Comparison of ENCODE assay signal across 1 cellular context in genomic region chr2:102240640-102241370, GRCh38.
TF ChIP-seq lines count a peak whose summit lies in the region.

No MANE protein-coding gene starts in this region.

TF ChIP-seq in HepG2, 621 proteins besides CTCF, POLR2A, EP300 and RAD21 (continued from another document and continues in another):
- TF ChIP-seq ATF7-NPFF (CRISPR knock-in tag; IDR thresholded peaks at IDR 0.05; ENCODE audit: low read depth) (peak; percentile 69; the same call in 1 of the 2 replicates), NFAT5 (CRISPR knock-in tag; IDR thresholded peaks at IDR 0.05) (no peak), SNAPC5 (CRISPR knock-in tag; IDR thresholded peaks at IDR 0.05; ENCODE audit: borderline replicate concordance) (0 out of 2 replicates have a peak, but pooled peaks have one; percentile 40), ZNF407 (CRISPR knock-in tag; IDR thresholded peaks at IDR 0.05; ENCODE audit: not compliant biosample characterization) (peak; percentile 50), DMTF1 (CRISPR knock-in tag; IDR thresholded peaks at IDR 0.05) (no peak), THYN1 (CRISPR knock-in tag; IDR thresholded peaks at IDR 0.05; ENCODE audit: borderline replicate concordance, low read depth) (0 out of 2 replicates have a peak, but pooled peaks have one; percentile 31), SAFB2 (CRISPR knock-in tag; IDR thresholded peaks at IDR 0.05; ENCODE audit: borderline replicate concordance, low read depth) (peak; percentile 82; the same call in 1 of the 2 replicates), AKAP8 (CRISPR knock-in tag; IDR thresholded peaks at IDR 0.05) (0 out of 2 replicates have a peak, but pooled peaks have one; percentile 58), SKI (IDR thresholded peaks at IDR 0.05; ENCODE audit: partially characterized antibody) (peak; percentile 68), HNRNPUL1 (IDR thresholded peaks at IDR 0.05; ENCODE audit: low read depth, low read length) (no peak), TFE3 (CRISPR knock-in tag; IDR thresholded peaks at IDR 0.05) (peak; percentile 81), ZFP36L1 (CRISPR knock-in tag; IDR thresholded peaks at IDR 0.05) (peak; percentile 77; the same call in 1 of the 2 replicates), TIGD3 (CRISPR knock-in tag; IDR thresholded peaks at IDR 0.05; ENCODE audit: borderline replicate concordance) (0 out of 2 replicates have a peak, but pooled peaks have one; percentile 59), RELA (CRISPR knock-in tag; IDR thresholded peaks at IDR 0.05) (0 out of 2 replicates have a peak, but pooled peaks have one; percentile 43), ZNF280B (CRISPR knock-in tag; IDR thresholded peaks at IDR 0.05; ENCODE audit: borderline replicate concordance) (no peak; the same call in 1 of the 2 replicates), ARNT (IDR thresholded peaks at IDR 0.05) (no peak), YEATS4 (CRISPR knock-in tag; IDR thresholded peaks at IDR 0.05; ENCODE audit: borderline replicate concordance) (peak; percentile 75; the same call in 1 of the 2 replicates), SSRP1 (CRISPR knock-in tag; IDR thresholded peaks at IDR 0.05) (peak; percentile 90), PAWR (CRISPR knock-in tag; IDR thresholded peaks at IDR 0.05; ENCODE audit: borderline replicate concordance) (no peak), PITX1 (CRISPR knock-in tag; IDR thresholded peaks at IDR 0.05) (peak; percentile 84), ZNF646 (CRISPR knock-in tag; IDR thresholded peaks at IDR 0.05) (no peak; the same call in 1 of the 2 replicates)
